ENCODE assay signal across 29 cellular contexts in the genomic region with DNA sequence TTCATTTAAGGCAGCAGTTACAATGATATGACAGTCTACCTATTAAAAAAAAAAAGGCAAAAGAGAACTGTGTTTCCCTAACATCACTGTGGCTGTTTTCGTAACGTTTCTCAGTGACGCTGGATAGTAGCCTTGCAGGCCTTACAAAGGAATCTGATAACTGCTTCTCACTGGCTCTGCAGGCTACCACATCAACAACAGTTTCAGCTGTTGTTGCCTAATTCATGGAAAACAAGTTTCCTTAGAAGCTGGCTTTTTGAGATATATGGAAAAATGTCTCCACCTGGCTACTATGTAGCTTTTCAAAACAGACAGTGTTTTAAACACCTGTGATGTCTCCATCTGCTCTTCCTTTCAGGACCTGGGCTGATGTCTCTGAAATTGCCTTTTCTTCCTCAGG. TPM values are rescaled to one million over a fixed set of nuclear protein-coding genes. Genes with fewer than 3 reads are reported as not detected.
"Had no signal": no experiment of that assay in that cellular context is flagged by ENCODE, and none has a peak within 500 bp of the region (broad histone marks: within the 10 kb centered on the region; RNA-seq: fewer than 3 reads in every experiment).

No MANE protein-coding gene starts in this region.

- ATAC-seq: activated CD8-positive, alpha-beta T cell treated with anti-CD3 and anti-CD28 coated beads for 36 hours; activated naive CD8-positive, alpha-beta T cell treated with anti-CD3 and anti-CD28 coated beads, Interleukin-2, amount 50 U/mL, for 24 hours; activated T-cell treated with anti-CD3 and anti-CD28 coated beads, Interleukin-2, amount 50 U/mL, for 4 hours; activated T-helper 17 cell treated with anti-CD3 and anti-CD28 coated beads, Interleukin-2, amount 50 U/mL, for 72 hours; effector memory CD8-positive, alpha-beta T cell; gastrocnemius medialis; left colon; pancreas; psoas muscle; stimulated activated naive B cell treated with anti-CD40 and anti-IgM and Interleukin-4, amounts not matched to agents 10 μg/mL and 1 μg/mL and 100 μg/mL, for 72 hours had no signal

- H3K27ac ChIP-seq: coronary artery, gastrocnemius medialis, pancreas, psoas muscle, sigmoid colon, stomach, thyroid gland, upper lobe of right lung had no signal

- H3K4me3 ChIP-seq: coronary artery, dorsolateral prefrontal cortex, gastrocnemius medialis, pancreas, psoas muscle, sigmoid colon, stomach, thyroid gland, upper lobe of right lung had no signal

- H3K36me3 ChIP-seq: gastrocnemius medialis, pancreas, sigmoid colon, stomach, thyroid gland, upper lobe of right lung had no signal

- H3K9me3 ChIP-seq: gastrocnemius medialis, pancreas, psoas muscle, sigmoid colon, stomach, thyroid gland, upper lobe of right lung had no signal

- DNase-seq: activated CD4-positive, alpha-beta T cell treated with anti-CD3 and anti-CD28 coated beads, Interleukin-2, amount 50 U/mL, for 1 hour; activated CD8-positive, alpha-beta T cell treated with anti-CD3 and anti-CD28 coated beads for 36 hours; activated naive CD8-positive, alpha-beta T cell treated with anti-CD3 and anti-CD28 coated beads, Interleukin-2, amount 50 U/mL, for 24 hours; activated T-cell treated with anti-CD3 and anti-CD28 coated beads, Interleukin-2, amount 50 U/mL, for 4 hours; anterior cingulate cortex; effector memory CD8-positive, alpha-beta T cell; gastrocnemius medialis; glutamatergic neuron; hippocampal formation; kidney; left colon; mammary epithelial cell; nephron progenitor cell; pancreas; psoas muscle; sigmoid colon; small intestine; stimulated activated naive B cell treated with anti-CD40 and anti-IgM and Interleukin-4, amounts not matched to agents 10 μg/mL and 1 μg/mL and 100 μg/mL, for 72 hours; stomach; T-helper 2 cell; thyroid gland; upper lobe of right lung had no signal

- H3K27me3 ChIP-seq: gastrocnemius medialis, pancreas, sigmoid colon, stomach, thyroid gland, upper lobe of right lung had no signal

- H3K4me1 ChIP-seq: gastrocnemius medialis, pancreas, psoas muscle, sigmoid colon, stomach, thyroid gland, upper lobe of right lung had no signal

RNA-seq across cellular contexts. Expression of gene OR51V1, which starts 3.8 kb away (rescaled TPM):
- total RNA-seq: activated CD8-positive, alpha-beta T cell treated with anti-CD3 and anti-CD28 coated beads for 36 hours; activated T-cell treated with anti-CD3 and anti-CD28 coated beads, Interleukin-2, amount 50 U/mL, for 4 hours; activated T-helper 17 cell treated with anti-CD3 and anti-CD28 coated beads, Interleukin-2, amount 50 U/mL, for 72 hours; bronchial epithelial cell; dorsolateral prefrontal cortex; gastrocnemius medialis; kidney; left colon; liver; mammary epithelial cell; mucosa of gallbladder; pancreas; psoas muscle; sigmoid colon; stomach; thyroid gland; upper lobe of right lung had no signal
- polyA plus RNA-seq: esophagus, liver, mammary epithelial cell, pancreas, psoas muscle, sigmoid colon, small intestine, stomach had no signal

RNA-seq across cellular contexts. Expression of gene HBB, which starts 30.1 kb away (rescaled TPM):
- total RNA-seq: activated CD8-positive, alpha-beta T cell treated with anti-CD3 and anti-CD28 coated beads for 36 hours; activated T-cell treated with anti-CD3 and anti-CD28 coated beads, Interleukin-2, amount 50 U/mL, for 4 hours; activated T-helper 17 cell treated with anti-CD3 and anti-CD28 coated beads, Interleukin-2, amount 50 U/mL, for 72 hours; bronchial epithelial cell; mammary epithelial cell had no signal
- polyA plus RNA-seq: mammary epithelial cell had no signal

RNA-seq across cellular contexts. Expression of gene HBD, which starts 37.6 kb away (rescaled TPM):
- total RNA-seq: activated CD8-positive, alpha-beta T cell treated with anti-CD3 and anti-CD28 coated beads for 36 hours; activated T-helper 17 cell treated with anti-CD3 and anti-CD28 coated beads, Interleukin-2, amount 50 U/mL, for 72 hours; bronchial epithelial cell; gastrocnemius medialis; left colon; mammary epithelial cell; sigmoid colon; upper lobe of right lung had no signal
- polyA plus RNA-seq: esophagus, mammary epithelial cell, pancreas, sigmoid colon, small intestine had no signal

RNA-seq across cellular contexts. Expression of gene OR52A1, which starts 42.2 kb away (rescaled TPM):
- total RNA-seq: activated CD8-positive, alpha-beta T cell treated with anti-CD3 and anti-CD28 coated beads for 36 hours; activated T-cell treated with anti-CD3 and anti-CD28 coated beads, Interleukin-2, amount 50 U/mL, for 4 hours; bronchial epithelial cell; gastrocnemius medialis; kidney; left colon; liver; mammary epithelial cell; mucosa of gallbladder; pancreas; psoas muscle; sigmoid colon; stomach; thyroid gland; upper lobe of right lung had no signal
- polyA plus RNA-seq: esophagus, liver, mammary epithelial cell, pancreas, psoas muscle, sigmoid colon, small intestine, stomach had no signal

RNA-seq across cellular contexts. Expression of gene HBG1, which starts 52.9 kb away (rescaled TPM):
- total RNA-seq: activated CD8-positive, alpha-beta T cell treated with anti-CD3 and anti-CD28 coated beads for 36 hours; activated T-helper 17 cell treated with anti-CD3 and anti-CD28 coated beads, Interleukin-2, amount 50 U/mL, for 72 hours; bronchial epithelial cell; gastrocnemius medialis; kidney; left colon; mammary epithelial cell; sigmoid colon; thyroid gland; upper lobe of right lung had no signal
- polyA plus RNA-seq: esophagus, liver, mammary epithelial cell, pancreas, psoas muscle, sigmoid colon, small intestine, stomach had no signal
